Comparison of ENCODE assay signal across 1 cellular context in genomic region chr6:116528800-116529199, GRCh38.
TF ChIP-seq lines count a peak whose summit lies in the region.

No MANE protein-coding gene starts in this region.

TF ChIP-seq in IMR-90, 13 proteins besides CTCF, POLR2A, EP300 and RAD21:
- TF ChIP-seq BHLHE40 (IDR thresholded peaks at IDR 0.05; ENCODE audit: low read depth, low read length): no peak
- TF ChIP-seq RCOR1 (IDR thresholded peaks at IDR 0.05; ENCODE audit: insufficient replicate concordance, low read length): no peak
- TF ChIP-seq FOS (IDR thresholded peaks at IDR 0.05; ENCODE audit: low read depth, low read length): no peak
- TF ChIP-seq RFX5 (IDR thresholded peaks at IDR 0.05; ENCODE audit: low read depth, low read length): no peak
- TF ChIP-seq MAFK (IDR thresholded peaks at IDR 0.05; ENCODE audit: low read depth, low read length): no peak
- TF ChIP-seq CEBPB (IDR thresholded peaks at IDR 0.05; ENCODE audit: low read depth, low read length): no peak
- no peak for TF ChIP-seq SMC3 (IDR thresholded peaks at IDR 0.05; ENCODE audit: low read depth, low read length)
- no peak for TF ChIP-seq MAZ (IDR thresholded peaks at IDR 0.05; ENCODE audit: borderline replicate concordance, low read depth, low read length)
- TF ChIP-seq MXI1 (IDR thresholded peaks at IDR 0.05; ENCODE audit: borderline replicate concordance, low read depth, low read length): no peak
- no peak for TF ChIP-seq CHD1 (IDR thresholded peaks at IDR 0.05; ENCODE audit: low read depth, low read length)
- TF ChIP-seq USF2 (IDR thresholded peaks at IDR 0.05; ENCODE audit: low read depth, low read length): no peak
- no peak for TF ChIP-seq NFE2L2 (IDR thresholded peaks at IDR 0.05; ENCODE audit: low read depth, low read length)
- TF ChIP-seq ELK1 (IDR thresholded peaks at IDR 0.05; ENCODE audit: borderline replicate concordance, low read depth, low read length): no peak
